In the genomic region with DNA sequence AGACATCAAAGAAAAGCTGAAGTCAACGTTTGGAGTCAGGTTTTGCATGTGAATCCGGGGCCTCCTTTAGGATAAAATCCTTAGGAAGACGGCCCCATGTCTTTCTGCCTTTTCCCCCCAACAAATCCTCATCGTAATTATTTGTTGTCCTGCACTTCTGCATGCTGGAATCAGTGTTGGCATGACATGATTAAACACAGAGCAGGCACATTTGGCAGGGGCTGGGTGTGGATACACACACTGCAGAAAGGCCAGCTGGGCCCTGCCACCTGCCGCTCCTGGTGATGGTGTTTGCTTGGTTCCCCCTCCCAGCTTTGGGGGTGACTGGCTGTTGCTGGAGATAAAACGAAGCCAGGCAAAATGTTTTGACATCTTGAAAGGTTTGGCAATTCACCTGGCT, we compare ENCODE assay signal across 27 cellular contexts. TPM values are rescaled to one million over a fixed set of nuclear protein-coding genes. Genes with fewer than 3 reads are reported as not detected.
DNase-seq lines count a peak whose midpoint lies in the region; ATAC-seq and TF ChIP-seq lines count a peak whose summit lies in the region.
"Had no signal": no experiment of that assay in that cellular context is flagged by ENCODE, and none has a peak within 500 bp of the region (broad histone marks: within the 10 kb centered on the region; RNA-seq: fewer than 3 reads in every experiment).

No MANE protein-coding gene starts in this region.

- no peaks in the 10 kb centered on the region for H3F3A ChIP-seq in GM23338 (replicated peaks; ENCODE audit: low read depth)

- no peak overlapping the region for H3K27ac ChIP-seq in GM23338 (ENCODE audit: low read depth)
- H3K27ac ChIP-seq in coronary artery: no peak overlapping the region
- H3K27ac ChIP-seq: GM23248, thyroid gland had no signal

- H3K79me2 ChIP-seq in GM23338 (replicated peaks; ENCODE audit: insufficient read depth): no peaks in the 10 kb centered on the region

- H3K4me3 Mint-ChIP-seq in GM23338: no peak overlapping the region
- H3K4me3 Mint-ChIP-seq: activated CD8-positive, alpha-beta T cell treated with anti-CD3 and anti-CD28 coated beads for 36 hours; CD4-positive, CD25-positive, alpha-beta regulatory T cell; stimulated activated naive CD8-positive, alpha-beta T cell treated with anti-CD3 and anti-CD28 coated beads, Interleukin-15, Interleukin-2, amounts not matched to agents 100 ng/mL and 50 ng/mL, for 24 hours; T-cell had no signal

- H3K36me3 ChIP-seq in GM23338 (ENCODE audit: insufficient read depth): no peaks in the 10 kb centered on the region
- H3K36me3 ChIP-seq: MG63, thyroid gland had no signal

- TF ChIP-seq CTCF in GM23338 (conservative IDR thresholded peaks at IDR 0.05; ENCODE audit: low read depth in 2 of 2): no peak
- TF ChIP-seq CTCF in coronary artery (IDR thresholded peaks at IDR 0.05): no peak

- no peaks in the 10 kb centered on the region for H3K9me2 ChIP-seq in GM23338 (ENCODE audit: insufficient read depth)

- H2AFZ ChIP-seq in GM23338: peak overlapping the region; percentile 34; the same call in 1 of the 2 replicates
- H2AFZ ChIP-seq: GM23248 had no signal

- no peak overlapping the region for H3K4me2 ChIP-seq in GM23338

- DNase-seq in GM23338 (ENCODE audit: low spot score) (no peak), NCI-H2029 treated with DMSO at 0.1 percent for 48 hours (lab: John Stamatoyannopoulos, UW) (peak; percentile 66), NCI-H774 (lab: John Stamatoyannopoulos, UW) (peak; percentile 83), myocyte (ENCODE audit: low read depth) (peak; percentile 2), coronary artery (ENCODE audit: low spot score) (no peak), NCI-H82 treated with DMSO at 0.1 percent for 48 hours (lab: John Stamatoyannopoulos, UW; ENCODE audit: unreplicated experiment) (no peak)
- DNase-seq: activated CD4-positive, CD25-positive, alpha-beta regulatory T cell treated with anti-CD3 and anti-CD28 coated beads, Interleukin-2, amount 50 U/mL, for 72 hours; activated CD8-positive, alpha-beta T cell treated with anti-CD3 and anti-CD28 coated beads for 36 hours; activated gamma-delta T cell treated with Interleukin-2 at 50 U/mL for 16 hours; activated T-cell treated with anti-CD3 and anti-CD28 coated beads for 4 hours; CD4-positive, CD25-positive, alpha-beta regulatory T cell; cerebellar nuclear complex; DMS79; GM23248; head of caudate nucleus; MG63; PC-3; Right ventricle myocardium superior; stimulated activated CD4-positive, alpha-beta T cell treated with anti-CD3 and anti-CD28 coated beads, Interleukin-15, amount 100 ng/mL, for 24 hours; T-cell; thyroid gland had no signal

- no peaks in the 10 kb centered on the region for H3K27me3 ChIP-seq in GM23338 (ENCODE audit: insufficient read depth)
- H3K27me3 ChIP-seq: MG63, thyroid gland had no signal

- peaks cover 17% of the 10 kb centered on the region for H3K4me1 Mint-ChIP-seq in GM23338
- H3K4me1 Mint-ChIP-seq: CD4-positive, CD25-positive, alpha-beta regulatory T cell; T-cell had no signal

- H3K36me3 Mint-ChIP-seq in GM23338 (ENCODE audit: low read depth): no peaks in the 10 kb centered on the region
- H3K36me3 Mint-ChIP-seq: CD4-positive, CD25-positive, alpha-beta regulatory T cell; T-cell had no signal

- peaks cover 5% of the 10 kb centered on the region for H3K27me3 Mint-ChIP-seq in GM23338 (ENCODE audit: insufficient read depth, low read depth, poor library complexity)
- H3K27me3 Mint-ChIP-seq: activated CD8-positive, alpha-beta T cell treated with anti-CD3 and anti-CD28 coated beads for 36 hours; CD4-positive, CD25-positive, alpha-beta regulatory T cell; stimulated activated naive CD8-positive, alpha-beta T cell treated with anti-CD3 and anti-CD28 coated beads, Interleukin-15, Interleukin-2, amounts not matched to agents 100 ng/mL and 50 ng/mL, for 24 hours; T-cell had no signal

- H3K27ac Mint-ChIP-seq in GM23338: no peak overlapping the region
- H3K27ac Mint-ChIP-seq: activated CD8-positive, alpha-beta T cell treated with anti-CD3 and anti-CD28 coated beads for 36 hours; CD4-positive, CD25-positive, alpha-beta regulatory T cell; progenitor cell of endocrine pancreas; stimulated activated naive CD8-positive, alpha-beta T cell treated with anti-CD3 and anti-CD28 coated beads, Interleukin-15, Interleukin-2, amounts not matched to agents 100 ng/mL and 50 ng/mL, for 24 hours; T-cell had no signal

- no peaks in the 10 kb centered on the region for H4K20me1 ChIP-seq in GM23338 (replicated peaks; ENCODE audit: insufficient read depth)

- H3K4me1 ChIP-seq in GM23338 (ENCODE audit: insufficient read depth): peaks cover 16% of the 10 kb centered on the region
- H3K4me1 ChIP-seq: thyroid gland had no signal

- H3K9me3 Mint-ChIP-seq in GM23338: no peaks in the 10 kb centered on the region
- H3K9me3 Mint-ChIP-seq: activated CD8-positive, alpha-beta T cell treated with anti-CD3 and anti-CD28 coated beads for 36 hours; stimulated activated naive CD8-positive, alpha-beta T cell treated with anti-CD3 and anti-CD28 coated beads, Interleukin-15, Interleukin-2, amounts not matched to agents 100 ng/mL and 50 ng/mL, for 24 hours had no signal

- no peak overlapping the region for H3K4me3 ChIP-seq in GM23338
- H3K4me3 ChIP-seq in coronary artery: no peak overlapping the region
- H3K4me3 ChIP-seq: GM23248, K562, lung, MG63, thyroid gland had no signal

- ATAC-seq in GM23338: no peak; the same call in 2 of the 3 replicates
- no peak for ATAC-seq in GM18861 (IDR thresholded peaks at IDR 0.05; ENCODE audit: unreplicated experiment)
- ATAC-seq: activated CD8-positive, alpha-beta T cell treated with anti-CD3 and anti-CD28 coated beads for 36 hours; K562; PC-3; sciatic nerve; T-cell had no signal

TF ChIP-seq in GM23338, 12 proteins besides CTCF, POLR2A, EP300 and RAD21 (continues in another document):
- TF ChIP-seq EZH2 (IDR thresholded peaks at IDR 0.05; ENCODE audit: low read depth, unreplicated experiment) (no peak), ETS1 (IDR thresholded peaks at IDR 0.05) (no peak)

RNA-seq across cellular contexts. Expression of gene FOXA2, which starts 46.3 kb away (rescaled TPM):
- not detected in 2 replicates for total RNA-seq in GM23338 (2014; rRNA removed; shearing (Covaris generic))
- polyA plus RNA-seq in GM23338 (2016; fragmentation: Nextera tagmentation; extraction: Ambion mirVana): not detected in 2 replicates
- not detected in 2 replicates for total RNA-seq in myocyte
- polyA plus RNA-seq in myocyte (2012): not detected
- total RNA-seq: activated CD8-positive, alpha-beta T cell treated with anti-CD3 and anti-CD28 coated beads for 36 hours; CD4-positive, CD25-positive, alpha-beta regulatory T cell; GM23248; Right ventricle myocardium superior; sciatic nerve had no signal
- polyA plus RNA-seq: CD4-positive, CD25-positive, alpha-beta regulatory T cell; GM23248 had no signal

Comparison
In these comparisons a context has a peak if more than half of its experiments do, and no peak if none do; other contexts are left out.
1. DNase-seq: peak in NCI-H2029 treated with DMSO at 0.1 percent for 48 hours (single experiment), NCI-H774 (single experiment) and myocyte (single experiment); none in GM23338 (single experiment), coronary artery (single experiment) and NCI-H82 treated with DMSO at 0.1 percent for 48 hours (single experiment).